ENCODE assay signal across 15 cellular contexts in genomic region chr5:57432876-57433275, GRCh38. TPM values are rescaled to one million over a fixed set of nuclear protein-coding genes. Genes with fewer than 3 reads are reported as not detected.
A peak's percentile ranks its signal among the peaks of the same experiment; 100 is the strongest.
DNase-seq lines count a peak whose midpoint lies in the region; ATAC-seq and TF ChIP-seq lines count a peak whose summit lies in the region.
"Had no signal": no experiment of that assay in that cellular context is flagged by ENCODE, and none has a peak within 500 bp of the region (broad histone marks: within the 10 kb centered on the region; RNA-seq: fewer than 3 reads in every experiment).

No MANE protein-coding gene starts in this region.

- H3K9me3 Mint-ChIP-seq in neural crest cell = peaks cover 4% of the 10 kb centered on the region
- H3K9me3 Mint-ChIP-seq: CD8-positive, alpha-beta T cell had no signal

- H3K27me3 Mint-ChIP-seq in neural crest cell (ENCODE audit: low read depth) = no peaks in the 10 kb centered on the region

- ATAC-seq in HG03095 (IDR thresholded peaks at IDR 0.05; ENCODE audit: unreplicated experiment) = no peak
- no peak for ATAC-seq in HG03175 (IDR thresholded peaks at IDR 0.05; ENCODE audit: unreplicated experiment)
- ATAC-seq: CD8-positive, alpha-beta T cell had no signal

- no peaks in the 10 kb centered on the region for H3K36me3 Mint-ChIP-seq in neural crest cell (ENCODE audit: low read depth)
- H3K36me3 Mint-ChIP-seq: CD8-positive, alpha-beta T cell had no signal

- H3K4me1 Mint-ChIP-seq in neural crest cell = peaks cover 4% of the 10 kb centered on the region

- DNase-seq in ELR (ENCODE audit: low read depth) (peak; percentile 37), NCI-H69 (lab: John Stamatoyannopoulos, UW) (peak; percentile 8), cerebellar cortex (ENCODE audit: low spot score) (peak; percentile 14), neural crest cell (ENCODE audit: low read depth, low spot score) (no peak), NCI-H2029 (lab: John Stamatoyannopoulos, UW) (no peak), cerebellar nuclear complex (lab: John Stamatoyannopoulos, UW) (no peak)
- DNase-seq: CD8-positive, alpha-beta T cell; effector CD4-positive, alpha-beta T cell; NCI-H2171 treated with DMSO at 0.1 percent for 48 hours; Peyer's patch; stomach; T1000 had no signal

- no peak overlapping the region for H3K27ac Mint-ChIP-seq in neural crest cell (ENCODE audit: unreplicated experiment)
- H3K27ac Mint-ChIP-seq: CD8-positive, alpha-beta T cell had no signal

- TF ChIP-seq CTCF in neural crest cell (conservative IDR thresholded peaks at IDR 0.05) = peak; percentile 28

- H3K4me3 Mint-ChIP-seq in neural crest cell = no peak overlapping the region
- H3K4me3 Mint-ChIP-seq: CD8-positive, alpha-beta T cell had no signal

RNA-seq across cellular contexts. Expression of gene ACTBL2, which starts 49.7 kb away (rescaled TPM):
- total RNA-seq in neural crest cell = not detected in 2 replicates
- total RNA-seq: CD8-positive, alpha-beta T cell; mononuclear cell; Peyer's patch; stomach had no signal

Comparison
In these comparisons a context has a peak if more than half of its experiments do, and no peak if none do; other contexts are left out.
1. DNase-seq: peak in ELR (single experiment), NCI-H69 (single experiment) and cerebellar cortex (single experiment); none in neural crest cell (single experiment), NCI-H2029 (single experiment) and cerebellar nuclear complex (0 of 2).